In the genomic region with DNA sequence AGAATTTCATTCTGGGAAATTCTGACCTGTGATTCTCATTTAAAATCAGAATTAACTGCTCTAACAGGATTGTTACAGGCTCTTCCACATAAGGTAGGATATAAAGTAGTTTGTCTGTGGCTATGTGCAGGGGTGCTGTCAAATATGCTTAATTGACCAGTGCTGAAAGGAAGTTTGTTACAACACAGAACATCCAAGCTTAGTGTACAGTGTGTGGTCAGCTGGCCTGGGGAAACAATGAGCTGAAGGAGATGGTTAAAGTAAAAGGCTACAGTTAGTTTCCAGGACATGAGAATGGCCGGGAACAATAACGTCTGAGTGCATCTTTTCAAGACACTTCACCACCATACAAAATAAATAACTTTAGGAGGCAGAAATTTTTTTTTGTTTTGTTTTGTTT, we compare ENCODE assay signal across 22 cellular contexts.
"Had no signal": no experiment of that assay in that cellular context is flagged by ENCODE, and none has a peak within 500 bp of the region (broad histone marks: within the 10 kb centered on the region; RNA-seq: fewer than 3 reads in every experiment).

No MANE protein-coding gene starts in this region.

- H3K4me3 Mint-ChIP-seq: activated CD4-positive, alpha-beta T cell treated with anti-CD3 and anti-CD28 coated beads, Interleukin-2, amount 10 ng/mL, durations not matched to agents 7 days and 5 days; activated CD8-positive, alpha-beta T cell treated with anti-CD3 and anti-CD28 coated beads, Interleukin-2, amount 10 ng/mL, durations not matched to agents 7 days and 5 days; activated T-cell treated with anti-CD3 and anti-CD28 coated beads, Interleukin-2, amount 50 U/mL, for 72 hours; neural crest cell; stimulated activated effector memory CD8-positive, alpha-beta T cell treated with anti-CD3 and anti-CD28 coated beads, Interleukin-12 subunit alpha, Interleukin-12 subunit beta, amount 100 ng/mL, for 72 hours had no signal

- H3K4me3 ChIP-seq: ascending aorta, breast epithelium, lower lobe of right lung, psoas muscle, right lobe of liver, thoracic aorta had no signal

- H3K9me3 ChIP-seq: ascending aorta, breast epithelium, lower lobe of right lung, psoas muscle, right lobe of liver, thoracic aorta had no signal

- H3K27ac ChIP-seq: ascending aorta, breast epithelium, lower lobe of right lung, psoas muscle, right lobe of liver, thoracic aorta had no signal

- DNase-seq: activated CD4-positive, alpha-beta T cell treated with anti-CD3 and anti-CD28 coated beads, Interleukin-2, amount 10 ng/mL, durations not matched to agents 7 days and 5 days; activated CD8-positive, alpha-beta memory T cell treated with anti-CD3 and anti-CD28 coated beads, Interleukin-2, amount 50 U/mL, for 4 hours; activated CD8-positive, alpha-beta T cell treated with anti-CD3 and anti-CD28 coated beads, Interleukin-2, amount 10 ng/mL, durations not matched to agents 7 days and 5 days; activated effector memory CD4-positive, alpha-beta T cell treated with anti-CD3 and anti-CD28 coated beads, Interleukin-2, amount 50 U/mL, for 16 hours; activated naive CD4-positive, alpha-beta T cell treated with anti-CD3 and anti-CD28 coated beads, Interleukin-2, amount 50 U/mL, for 16 hours; activated T-cell treated with anti-CD3 and anti-CD28 coated beads, Interleukin-2, amount 50 U/mL, for 72 hours; effector CD8-positive, alpha-beta T cell; hippocampal formation; left cardiac atrium; lower lobe of right lung; midbrain; psoas muscle; right lobe of liver; stimulated activated CD4-positive, alpha-beta T cell treated with anti-CD3 and anti-CD28 coated beads, Interleukin-4, amount 100 ng/mL, for 24 hours; T-helper 1 cell; T1000 had no signal

- H3K36me3 Mint-ChIP-seq: stimulated activated effector memory CD8-positive, alpha-beta T cell treated with anti-CD3 and anti-CD28 coated beads, Interleukin-12 subunit alpha, Interleukin-12 subunit beta, amount 100 ng/mL, for 72 hours had no signal

- H3K9me3 Mint-ChIP-seq: activated CD4-positive, alpha-beta T cell treated with anti-CD3 and anti-CD28 coated beads, Interleukin-2, amount 10 ng/mL, durations not matched to agents 7 days and 5 days; activated T-cell treated with anti-CD3 and anti-CD28 coated beads, Interleukin-2, amount 50 U/mL, for 72 hours; neural crest cell; stimulated activated effector memory CD8-positive, alpha-beta T cell treated with anti-CD3 and anti-CD28 coated beads, Interleukin-12 subunit alpha, Interleukin-12 subunit beta, amount 100 ng/mL, for 72 hours had no signal

- H3K4me1 Mint-ChIP-seq: activated CD4-positive, alpha-beta T cell treated with anti-CD3 and anti-CD28 coated beads, Interleukin-2, amount 10 ng/mL, durations not matched to agents 7 days and 5 days; neural crest cell; stimulated activated effector memory CD8-positive, alpha-beta T cell treated with anti-CD3 and anti-CD28 coated beads, Interleukin-12 subunit alpha, Interleukin-12 subunit beta, amount 100 ng/mL, for 72 hours had no signal

- H3K36me3 ChIP-seq: ascending aorta, breast epithelium, lower lobe of right lung, thoracic aorta had no signal

- H3K4me1 ChIP-seq: ascending aorta, breast epithelium, lower lobe of right lung, psoas muscle, right lobe of liver had no signal

- ATAC-seq: activated CD4-positive, CD25-positive, alpha-beta regulatory T cell treated with anti-CD3 and anti-CD28 coated beads, Interleukin-2, amount 50 U/mL, for 24 hours; activated CD8-positive, alpha-beta T cell treated with anti-CD3 and anti-CD28 coated beads, Interleukin-2, amount 10 ng/mL, durations not matched to agents 7 days and 5 days; activated T-cell treated with anti-CD3 and anti-CD28 coated beads, Interleukin-2, amount 50 U/mL, for 72 hours; lower lobe of right lung; psoas muscle; right lobe of liver; stimulated activated effector memory CD8-positive, alpha-beta T cell treated with anti-CD3 and anti-CD28 coated beads, Interleukin-12 subunit alpha, Interleukin-12 subunit beta, amount 100 ng/mL, for 72 hours had no signal

- H3K27ac Mint-ChIP-seq: activated CD4-positive, alpha-beta T cell treated with anti-CD3 and anti-CD28 coated beads, Interleukin-2, amount 10 ng/mL, durations not matched to agents 7 days and 5 days; activated CD8-positive, alpha-beta T cell treated with anti-CD3 and anti-CD28 coated beads, Interleukin-2, amount 10 ng/mL, durations not matched to agents 7 days and 5 days; activated T-cell treated with anti-CD3 and anti-CD28 coated beads, Interleukin-2, amount 50 U/mL, for 72 hours; stimulated activated effector memory CD8-positive, alpha-beta T cell treated with anti-CD3 and anti-CD28 coated beads, Interleukin-12 subunit alpha, Interleukin-12 subunit beta, amount 100 ng/mL, for 72 hours had no signal

- H3K27me3 Mint-ChIP-seq: activated CD4-positive, alpha-beta T cell treated with anti-CD3 and anti-CD28 coated beads, Interleukin-2, amount 10 ng/mL, durations not matched to agents 7 days and 5 days had no signal

- H3K27me3 ChIP-seq: ascending aorta, breast epithelium, right lobe of liver had no signal
